Comparison of ENCODE assay signal across 15 cellular contexts in genomic region chr1:71796044-71796443, GRCh38.
DNase-seq lines count a peak whose midpoint lies in the region; ATAC-seq lines count a peak whose summit lies in the region.
"Had no signal": no experiment of that assay in that cellular context is flagged by ENCODE, and none has a peak within 500 bp of the region (broad histone marks: within the 10 kb centered on the region; RNA-seq: fewer than 3 reads in every experiment).

No MANE protein-coding gene starts in this region.

- DNase-seq in DMS153 treated with DMSO at 0.1 percent for 48 hours (lab: John Stamatoyannopoulos, UW; ENCODE audit: unreplicated experiment) (peak; percentile 50), NCI-H1436 (lab: John Stamatoyannopoulos, UW) (peak; percentile 53), NCI-H526 (lab: John Stamatoyannopoulos, UW) (peak; percentile 82 to 86), islet precursor cell (peak; percentile 56), NCI-H446 (lab: John Stamatoyannopoulos, UW) (no peak)
- DNase-seq: activated CD8-positive, alpha-beta T cell treated with anti-CD3 and anti-CD28 coated beads for 36 hours; brain microvascular endothelial cell; gastrocnemius medialis; NCI-H1694; ovary; SIG-M5; stimulated activated CD4-positive, alpha-beta T cell treated with anti-CD3 and anti-CD28 coated beads, Interleukin-4, amount 100 ng/mL, for 24 hours had no signal

- ATAC-seq in HG02798 (IDR thresholded peaks at IDR 0.05; ENCODE audit: poor library complexity, unreplicated experiment) (no peak), HG03045 (IDR thresholded peaks at IDR 0.05; ENCODE audit: unreplicated experiment) (no peak)
- ATAC-seq: activated CD8-positive, alpha-beta T cell treated with anti-CD3 and anti-CD28 coated beads for 36 hours; gastrocnemius medialis; HCT116 had no signal

Comparison
In these comparisons a context has a peak if more than half of its experiments do, and no peak if none do; other contexts are left out.
1. DNase-seq: peak in DMS153 treated with DMSO at 0.1 percent for 48 hours (single experiment), NCI-H1436 (single experiment), NCI-H526 (2 of 2) and islet precursor cell (single experiment); none in NCI-H446 (0 of 2).